ENCODE assay signal across 12 cellular contexts in genomic region chr3:151538706-151539403, GRCh38.
DNase-seq lines count a peak whose midpoint lies in the region; ATAC-seq and TF ChIP-seq lines count a peak whose summit lies in the region.
"Had no signal": no experiment of that assay in that cellular context is flagged by ENCODE, and none has a peak within 500 bp of the region (broad histone marks: within the 10 kb centered on the region; RNA-seq: fewer than 3 reads in every experiment).

No MANE protein-coding gene starts in this region.

- H3F3A ChIP-seq in neural progenitor cell (ENCODE audit: low read depth), result no peaks in the 10 kb centered on the region

- H3K36me3 Mint-ChIP-seq in neural progenitor cell, result no peaks in the 10 kb centered on the region
- H3K36me3 Mint-ChIP-seq in activated CD8-positive, alpha-beta T cell treated with anti-CD3 and anti-CD28 coated beads, Interleukin-2, amount 10 ng/mL, durations not matched to agents 7 days and 5 days (ENCODE audit: low read depth), result no peaks in the 10 kb centered on the region

- TF ChIP-seq CTCF in fibroblast of mammary gland (conservative IDR thresholded peaks at IDR 0.05; ENCODE audit: control insufficient read depth, insufficient read depth, low read depth, low read length), result no peak
- no peak for TF ChIP-seq CTCF in neural progenitor cell (IDR thresholded peaks at IDR 0.05)

- DNase-seq in ELF-1 (ENCODE audit: low read depth, low spot score), result peak; percentile 25
- peak; percentile 13 for DNase-seq in NCI-H510A (lab: John Stamatoyannopoulos, UW)
- DNase-seq in fibroblast of mammary gland (ENCODE audit: low read depth), result peak; percentile 62
- DNase-seq in neural progenitor cell (ENCODE audit: low spot score), result peak; percentile 39
- DNase-seq in activated CD8-positive, alpha-beta T cell treated with anti-CD3 and anti-CD28 coated beads, Interleukin-2, amount 10 ng/mL, durations not matched to agents 7 days and 5 days, result no peak
- no peak for DNase-seq in SW480 (ENCODE audit: low spot score)
- no peak for DNase-seq in activated CD4-positive, CD25-positive, alpha-beta regulatory T cell (lab: John Stamatoyannopoulos, UW)
- no peak for DNase-seq in SKM-1 (lab: John Stamatoyannopoulos, UW; ENCODE audit: unreplicated experiment)
- DNase-seq: Caco-2, Peyer's patch, retina had no signal

- H3K27me3 Mint-ChIP-seq in neural progenitor cell (ENCODE audit: insufficient read depth, low read depth), result peaks cover 2% of the 10 kb centered on the region
- no peaks in the 10 kb centered on the region for H3K27me3 Mint-ChIP-seq in activated CD8-positive, alpha-beta T cell treated with anti-CD3 and anti-CD28 coated beads, Interleukin-2, amount 10 ng/mL, durations not matched to agents 7 days and 5 days (ENCODE audit: low read depth)

- no peak overlapping the region for H3K4me3 ChIP-seq in fibroblast of mammary gland (ENCODE audit: control insufficient read depth, low read depth, low read length)
- H3K4me3 ChIP-seq in neural progenitor cell, result no peak overlapping the region
- H3K4me3 ChIP-seq: Peyer's patch had no signal

- no peak overlapping the region for H3K9ac ChIP-seq in neural progenitor cell

- peak overlapping the region; percentile 37 for H2AFZ ChIP-seq in neural progenitor cell (replicated peaks)

- no peaks in the 10 kb centered on the region for H3K79me2 ChIP-seq in neural progenitor cell (ENCODE audit: low read depth)

- H3K27ac Mint-ChIP-seq in neural progenitor cell, result peak overlapping the region; percentile 57
- H3K27ac Mint-ChIP-seq in activated CD8-positive, alpha-beta T cell treated with anti-CD3 and anti-CD28 coated beads, Interleukin-2, amount 10 ng/mL, durations not matched to agents 7 days and 5 days, result no peak overlapping the region
- H3K27ac Mint-ChIP-seq: activated T-helper 1 cell treated with anti-CD3 and anti-CD28 coated beads, Interleukin-12 subunit alpha, Interleukin-12 subunit beta, Interleukin-2, Interleukin-4 antibody, amounts not matched to agents 30 ng/mL and 10 ng/mL and 1 ng/mL, durations not matched to agents 14 hours and 24 hours and 36 hours had no signal

- H4K20me1 ChIP-seq in neural progenitor cell (ENCODE audit: low read depth), result no peaks in the 10 kb centered on the region

- CTCF ChIA-PET in activated CD8-positive, alpha-beta T cell treated with anti-CD3 and anti-CD28 coated beads, Interleukin-2, amount 10 ng/mL, durations not matched to agents 7 days and 5 days (lab: Charles Lee), result no interaction called here

- POLR2A ChIA-PET in activated CD8-positive, alpha-beta T cell treated with anti-CD3 and anti-CD28 coated beads, Interleukin-2, amount 10 ng/mL, durations not matched to agents 7 days and 5 days (lab: Charles Lee), result no interaction called here

- H3K4me3 Mint-ChIP-seq in neural progenitor cell, result no peak overlapping the region
- no peak overlapping the region for H3K4me3 Mint-ChIP-seq in activated CD8-positive, alpha-beta T cell treated with anti-CD3 and anti-CD28 coated beads, Interleukin-2, amount 10 ng/mL, durations not matched to agents 7 days and 5 days
- H3K4me3 Mint-ChIP-seq: activated T-helper 1 cell treated with anti-CD3 and anti-CD28 coated beads, Interleukin-12 subunit alpha, Interleukin-12 subunit beta, Interleukin-2, Interleukin-4 antibody, amounts not matched to agents 30 ng/mL and 10 ng/mL and 1 ng/mL, durations not matched to agents 14 hours and 24 hours and 36 hours had no signal

- H3K27me3 ChIP-seq in neural progenitor cell, result no peaks in the 10 kb centered on the region
- H3K27me3 ChIP-seq: Peyer's patch had no signal

- peaks cover 21% of the 10 kb centered on the region for H3K4me1 Mint-ChIP-seq in neural progenitor cell
- H3K4me1 Mint-ChIP-seq in activated CD8-positive, alpha-beta T cell treated with anti-CD3 and anti-CD28 coated beads, Interleukin-2, amount 10 ng/mL, durations not matched to agents 7 days and 5 days (ENCODE audit: low read depth), result no peaks in the 10 kb centered on the region

- H3K36me3 ChIP-seq in neural progenitor cell, result no peaks in the 10 kb centered on the region
- H3K36me3 ChIP-seq: Peyer's patch had no signal

- H3K27ac ChIP-seq in neural progenitor cell, result no peak overlapping the region
- H3K27ac ChIP-seq: Peyer's patch had no signal

- ATAC-seq in activated CD8-positive, alpha-beta T cell treated with anti-CD3 and anti-CD28 coated beads, Interleukin-2, amount 10 ng/mL, durations not matched to agents 7 days and 5 days, result no peak

- peaks cover 14% of the 10 kb centered on the region for H3K4me1 ChIP-seq in neural progenitor cell
- H3K4me1 ChIP-seq: Peyer's patch had no signal

- H3K9me3 ChIP-seq in neural progenitor cell (ENCODE audit: low read depth), result no peaks in the 10 kb centered on the region
- H3K9me3 ChIP-seq: Caco-2, Peyer's patch had no signal

- H3K9me3 Mint-ChIP-seq in neural progenitor cell, result no peaks in the 10 kb centered on the region
- H3K9me3 Mint-ChIP-seq in activated CD8-positive, alpha-beta T cell treated with anti-CD3 and anti-CD28 coated beads, Interleukin-2, amount 10 ng/mL, durations not matched to agents 7 days and 5 days (ENCODE audit: insufficient read depth), result no peaks in the 10 kb centered on the region
- H3K9me3 Mint-ChIP-seq: activated T-helper 1 cell treated with anti-CD3 and anti-CD28 coated beads, Interleukin-12 subunit alpha, Interleukin-12 subunit beta, Interleukin-2, Interleukin-4 antibody, amounts not matched to agents 30 ng/mL and 10 ng/mL and 1 ng/mL, durations not matched to agents 14 hours and 24 hours and 36 hours had no signal

- H3K4me2 ChIP-seq in neural progenitor cell, result no peak overlapping the region

Comparison
In these comparisons a context has a peak if more than half of its experiments do, and no peak if none do; other contexts are left out.
1. DNase-seq: peak in ELF-1 (single experiment), NCI-H510A (single experiment), fibroblast of mammary gland (single experiment) and neural progenitor cell (single experiment); none in activated CD8-positive, alpha-beta T cell treated with anti-CD3 and anti-CD28 coated beads, Interleukin-2, amount 10 ng/mL, durations not matched to agents 7 days and 5 days (single experiment), SW480 (single experiment), activated CD4-positive, CD25-positive, alpha-beta regulatory T cell (0 of 4) and SKM-1 (single experiment).